8 cellular contexts compared by ENCODE assay signal in the genomic region with DNA sequence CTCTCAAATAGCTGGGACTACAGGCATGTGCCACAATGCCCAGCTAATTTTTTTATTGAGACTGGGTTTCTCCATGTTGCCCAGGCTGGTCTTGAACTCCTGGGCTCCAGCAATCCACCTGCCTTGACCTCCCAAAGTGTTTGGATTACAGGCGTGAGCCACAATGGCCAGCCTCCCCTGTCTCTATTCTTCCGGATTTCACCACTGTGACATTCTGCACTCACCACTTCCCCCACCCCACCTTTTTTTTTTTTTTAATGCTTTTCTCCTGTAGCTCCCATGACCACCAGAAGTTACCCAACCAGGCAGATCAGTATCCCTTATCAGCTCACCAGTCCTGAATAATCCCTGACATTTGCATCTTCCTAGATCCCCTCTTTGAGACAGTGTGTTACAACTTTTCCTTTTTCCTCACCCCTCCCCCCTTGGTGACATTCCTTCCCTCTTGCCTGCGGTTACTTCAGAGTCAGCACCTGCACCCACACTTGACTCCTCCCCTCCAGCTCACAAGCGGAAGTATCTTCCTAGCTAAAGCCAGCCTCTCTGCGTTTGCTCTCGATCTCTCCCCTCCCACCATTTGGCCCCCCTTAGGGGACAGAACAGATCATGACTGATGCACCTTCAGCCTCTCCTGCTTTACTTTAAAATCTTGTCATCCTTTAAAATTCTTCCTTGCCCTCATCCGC. TPM values are rescaled to one million over a fixed set of nuclear protein-coding genes. Genes with fewer than 3 reads are reported as not detected.
DNase-seq lines count a peak whose midpoint lies in the region; ATAC-seq lines count a peak whose summit lies in the region.

No MANE protein-coding gene starts in this region.

- no peak overlapping the region for H3K4me3 ChIP-seq in neuronal stem cell (ENCODE audit: low read length in 2 of 2)

- peak; percentile 52 for ATAC-seq in HG02970 (IDR thresholded peaks at IDR 0.05; ENCODE audit: low FRiP score, unreplicated experiment)

- H3K14ac ChIP-seq in neuronal stem cell (ENCODE audit: low read length), result no peak overlapping the region

- no CpG with 5 or more reads among the region's 7 CpGs for WGBS in neuronal stem cell (ENCODE audit: extremely low coverage in 2 of 2, insufficient read length in 2 of 2, insufficient replicate concordance in 1 of 2), 2 donors

- H4K91ac ChIP-seq in neuronal stem cell (ENCODE audit: low read depth, low read length, poor library complexity), result no peak overlapping the region

- DNase-seq in NCI-H1417 (lab: John Stamatoyannopoulos, UW) (peak; percentile 45 to 55 (median 45)), NCI-H1417 treated with DMSO at 0.1 percent for 48 hours (lab: John Stamatoyannopoulos, UW) (no peak), NCI-H510A (lab: John Stamatoyannopoulos, UW) (peak; percentile 52), epithelial cell of prostate (ENCODE audit: low read depth, low spot score) (peak; percentile 57), neuronal stem cell (ENCODE audit: low spot score) (no peak), NCI-H345 treated with DMSO at 0.1 percent for 48 hours (lab: John Stamatoyannopoulos, UW; ENCODE audit: unreplicated experiment) (no peak)
- peak; percentile 73 to 81 for DNase-seq in activated CD4-positive, alpha-beta T cell treated with anti-CD3 and anti-CD28 coated beads, Interleukin-2, amount 50 U/mL, for 48 hours

- no peak overlapping the region for H2BK120ac ChIP-seq in neuronal stem cell (ENCODE audit: low read depth, low read length)

- no peak overlapping the region for H2AK5ac ChIP-seq in neuronal stem cell (ENCODE audit: low read depth, low read length)

- H3K4me2 ChIP-seq in neuronal stem cell (ENCODE audit: insufficient read depth, low read length, poor library complexity, severe bottlenecking), result peak overlapping the region; percentile 21

- no peak overlapping the region for H3K9ac ChIP-seq in neuronal stem cell (ENCODE audit: low read depth, low read length, poor library complexity)

- H4K8ac ChIP-seq in neuronal stem cell (ENCODE audit: low read depth, low read length), result no peak overlapping the region

- H3K4me1 ChIP-seq in neuronal stem cell (ENCODE audit: control insufficient read depth in 2 of 2, insufficient read depth in 1 of 2, low read depth in 1 of 2, low read length in 2 of 2), result peaks cover 7 to 8% of the 10 kb centered on the region in 2 donors

- peak overlapping the region; percentile 71 for H2AFZ ChIP-seq in neuronal stem cell (ENCODE audit: low read length)

- H2BK15ac ChIP-seq in neuronal stem cell (ENCODE audit: low read length), result no peak overlapping the region

- H3K27me3 ChIP-seq in neuronal stem cell (ENCODE audit: control insufficient read depth in 3 of 3, insufficient read depth in 3 of 3, low read depth in 1 of 3, low read length in 3 of 3), result no peaks in the 10 kb centered on the region

- H3K23ac ChIP-seq in neuronal stem cell (ENCODE audit: low read depth, low read length, poor library complexity), result no peak overlapping the region

- H3K27ac ChIP-seq in epithelial cell of prostate (peak overlapping the region; percentile 94), neuronal stem cell (replicated peaks; ENCODE audit: low read length) (no peak overlapping the region)

- H2BK5ac ChIP-seq in neuronal stem cell (ENCODE audit: low read length), result no peak overlapping the region

- no peak overlapping the region for H2BK12ac ChIP-seq in neuronal stem cell (ENCODE audit: low read length)

- no peaks in the 10 kb centered on the region for H3K79me1 ChIP-seq in neuronal stem cell (ENCODE audit: low read depth, low read length)

- H3K4ac ChIP-seq in neuronal stem cell (ENCODE audit: low read length), result no peak overlapping the region

- no peaks in the 10 kb centered on the region for H3K9me3 ChIP-seq in neuronal stem cell (replicated peaks in 1 of 2; ENCODE audit: control insufficient read depth in 2 of 2, insufficient read depth in 1 of 2, low read depth in 1 of 2, low read length in 2 of 2)

- no peaks in the 10 kb centered on the region for H3K36me3 ChIP-seq in neuronal stem cell (replicated peaks in 1 of 2; ENCODE audit: control insufficient read depth in 2 of 2, insufficient read depth in 2 of 2, low read length in 2 of 2)

- peak overlapping the region; percentile 17 for H3K18ac ChIP-seq in neuronal stem cell (ENCODE audit: low read length)

RNA-seq across cellular contexts. Expression of gene ZNF592, which starts 13.5 kb away (rescaled TPM):
- polyA plus RNA-seq in neuronal stem cell (2013, experiment 1 of 2), result 9.5 TPM
- 9.8 TPM for polyA plus RNA-seq in neuronal stem cell (2013, experiment 2 of 2)

RNA-seq across cellular contexts. Expression of gene SEC11A, which starts 19.0 kb away (rescaled TPM):
- polyA plus RNA-seq in neuronal stem cell (2013, experiment 1 of 2), result 292 TPM
- polyA plus RNA-seq in neuronal stem cell (2013, experiment 2 of 2), result 291 TPM

Comparison
In these comparisons a context has a peak if more than half of its experiments do, and no peak if none do; other contexts are left out.
1. DNase-seq: peak in NCI-H1417 (3 of 3), NCI-H510A (single experiment), activated CD4-positive, alpha-beta T cell treated with anti-CD3 and anti-CD28 coated beads, Interleukin-2, amount 50 U/mL, for 48 hours (2 of 2) and epithelial cell of prostate (single experiment); none in NCI-H1417 treated with DMSO at 0.1 percent for 48 hours (single experiment), neuronal stem cell (single experiment) and NCI-H345 treated with DMSO at 0.1 percent for 48 hours (single experiment).